ENCODE assay signal across 20 cellular contexts in the genomic region with DNA sequence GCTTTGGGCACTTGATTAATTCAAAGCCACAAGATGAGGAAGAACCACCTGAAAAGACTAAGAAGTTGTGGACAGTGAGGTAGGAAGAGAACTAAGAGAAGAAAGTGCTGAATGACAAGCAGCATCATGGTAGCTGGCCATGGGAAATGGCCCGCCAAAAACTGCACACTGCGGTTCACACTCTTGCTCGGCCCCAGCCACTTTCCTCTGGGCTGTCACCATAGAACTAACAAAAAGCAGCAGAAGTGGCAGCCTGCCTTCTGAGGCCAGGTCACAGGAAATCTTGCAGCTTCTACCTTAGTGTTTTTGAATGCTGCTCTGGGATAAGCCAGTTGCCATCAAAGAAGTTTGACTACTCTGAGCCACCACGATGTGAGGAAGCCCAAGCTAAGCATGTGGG. TPM values are rescaled to one million over a fixed set of nuclear protein-coding genes. Genes with fewer than 3 reads are reported as not detected.
A peak's percentile ranks its signal among the peaks of the same experiment; 100 is the strongest.
DNase-seq lines count a peak whose midpoint lies in the region; ATAC-seq, FAIRE-seq and TF ChIP-seq lines count a peak whose summit lies in the region.
"Had no signal": no experiment of that assay in that cellular context is flagged by ENCODE, and none has a peak within 500 bp of the region (broad histone marks: within the 10 kb centered on the region; RNA-seq: fewer than 3 reads in every experiment).

No MANE protein-coding gene starts in this region.

- H3K9me3 Mint-ChIP-seq in natural killer cell = no peaks in the 10 kb centered on the region
- H3K9me3 Mint-ChIP-seq in CD8-positive, alpha-beta T cell = no peaks in the 10 kb centered on the region

- H3K27me3 ChIP-seq in HepG2 (ENCODE audit: control insufficient read depth in 1 of 2, insufficient read depth in 2 of 2, low read length in 2 of 2) (peaks cover 2 to 50% of the 10 kb centered on the region in 2 experiments; a peak in 4 of 5 replicates), right lobe of liver (no peaks in the 10 kb centered on the region), iPS DF 6.9 (ENCODE audit: control insufficient read depth, insufficient read depth, low read length) (peaks cover 2% of the 10 kb centered on the region; the same call in 1 of the 2 replicates), upper lobe of left lung (no peaks in the 10 kb centered on the region), body of pancreas (peaks cover 0 to 3% of the 10 kb centered on the region in 2 donors)
- no peaks in the 10 kb centered on the region for H3K27me3 ChIP-seq in CD8-positive, alpha-beta T cell (ENCODE audit: insufficient read depth, low read length)

- H3K36me3 ChIP-seq in HepG2 (replicated peaks in 1 of 2; ENCODE audit: control insufficient read depth in 1 of 2, insufficient read depth in 2 of 2, low read length in 2 of 2) (no peaks in the 10 kb centered on the region), right lobe of liver (no peaks in the 10 kb centered on the region), iPS DF 6.9 (ENCODE audit: control insufficient read depth, insufficient read depth, low read length) (no peaks in the 10 kb centered on the region), upper lobe of left lung (no peaks in the 10 kb centered on the region), body of pancreas (replicated peaks in 1 of 2; ENCODE audit: insufficient read depth in 1 of 2, low read depth in 2 of 2) (no peaks in the 10 kb centered on the region)
- H3K36me3 ChIP-seq in CD8-positive, alpha-beta T cell (ENCODE audit: insufficient read depth, low read length) = no peaks in the 10 kb centered on the region

- TF ChIP-seq RAD21 in HepG2 (CRISPR knock-in tag; IDR thresholded peaks at IDR 0.05) = no peak

- BruUV-seq in HepG2 (replicated peaks; lab: Mats Ljungman, UMichigan) = no TSS peak

- 58% methylated on average over 4 of the region's 4 CpGs for WGBS in HepG2 (ENCODE audit: low lambda C conversion rate)
- 80% methylated on average over 4 of the region's 4 CpGs for WGBS in right lobe of liver (ENCODE audit: insufficient coverage, low coverage, low lambda C conversion rate, missing lambda C conversion rate)
- WGBS in iPS DF 6.9 (ENCODE audit: insufficient coverage, insufficient read length) = no CpG with 5 or more reads among the region's 4 CpGs
- 84 to 90% methylated on average over 4 of the region's 4 CpGs for WGBS in upper lobe of left lung, 2 donors
- 82 to 86% methylated on average over 4 of the region's 4 CpGs for WGBS in body of pancreas, 2 donors

- H3K4me1 Mint-ChIP-seq in natural killer cell = peaks cover 7 to 9% of the 10 kb centered on the region in 2 donors
- no peaks in the 10 kb centered on the region for H3K4me1 Mint-ChIP-seq in CD8-positive, alpha-beta T cell (ENCODE audit: low read depth)
- H3K4me1 Mint-ChIP-seq: CD4-positive, alpha-beta memory T cell; GM23338 had no signal

- ATAC-seq in HepG2 (peak; percentile 16; the same call in 2 of the 3 replicates), right lobe of liver (no peak), natural killer cell (peak; percentile 57 to 86 (median 64)), upper lobe of left lung (ENCODE audit: low FRiP score in 2 of 2) (no peak), body of pancreas (no peak)
- ATAC-seq in CD8-positive, alpha-beta T cell = no peak
- ATAC-seq: GM23338, HCT116 had no signal

- H3K27me3 Mint-ChIP-seq in natural killer cell (ENCODE audit: low read depth in 2 of 2) = peaks cover 10 to 11% of the 10 kb centered on the region in 2 donors
- H3K27me3 Mint-ChIP-seq in CD8-positive, alpha-beta T cell (ENCODE audit: low read depth) = peaks cover 11% of the 10 kb centered on the region

- TF ChIP-seq EP300 in HepG2 (IDR thresholded peaks at IDR 0.05; ENCODE audit: low read depth in 2 of 2, low read length in 2 of 2) = no peak
- TF ChIP-seq EP300 in HepG2 (CRISPR knock-in tag; IDR thresholded peaks at IDR 0.05; ENCODE audit: borderline replicate concordance) = no peak
- no peak for TF ChIP-seq EP300 in upper lobe of left lung (IDR thresholded peaks at IDR 0.05)

- no peak for DNase-seq in HepG2 (ENCODE audit: low spot score)
- DNase-seq in right lobe of liver = no peak
- no peak for DNase-seq in iPS DF 6.9 (ENCODE audit: low read depth, low spot score)
- no peak for DNase-seq in natural killer cell
- no peak for DNase-seq in upper lobe of left lung
- DNase-seq in NCI-H2081 (lab: John Stamatoyannopoulos, UW) = no peak
- DNase-seq in CD8-positive, alpha-beta T cell = no peak
- DNase-seq in body of pancreas = no peak
- DNase-seq: AML-193; Calu3; CD4-positive, alpha-beta memory T cell; DMS79 treated with DMSO at 0.1 percent for 48 hours; GF-D8; H7; HFFc6 had no signal

- no peak overlapping the region for H2AFZ ChIP-seq in HepG2 (ENCODE audit: low read length)
- H2AFZ ChIP-seq: GM23338 had no signal

- TF ChIP-seq POLR2A in HepG2 (IDR thresholded peaks at IDR 0.05; ENCODE audit: insufficient read depth in 1 of 2, low read depth in 2 of 2, low read length in 2 of 2) (no peak), right lobe of liver (IDR thresholded peaks at IDR 0.05) (no peak), upper lobe of left lung (IDR thresholded peaks at IDR 0.05) (no peak), body of pancreas (IDR thresholded peaks at IDR 0.05) (no peak)

- H3K79me2 ChIP-seq in HepG2 (ENCODE audit: insufficient read depth, low read length) = no peaks in the 10 kb centered on the region

- H3K36me3 Mint-ChIP-seq in natural killer cell = no peaks in the 10 kb centered on the region
- no peaks in the 10 kb centered on the region for H3K36me3 Mint-ChIP-seq in CD8-positive, alpha-beta T cell
- H3K36me3 Mint-ChIP-seq: CD14-positive monocyte had no signal

- no peak overlapping the region for H3K4me3 ChIP-seq in HepG2 (replicated peaks in 1 of 3; ENCODE audit: insufficient read depth in 1 of 3, low read depth in 2 of 3, low read length in 3 of 3)
- no peak overlapping the region for H3K4me3 ChIP-seq in right lobe of liver
- peak overlapping the region; percentile 10; the same call in 1 of the 2 replicates for H3K4me3 ChIP-seq in iPS DF 6.9 (ENCODE audit: low read length)
- no peak overlapping the region for H3K4me3 ChIP-seq in upper lobe of left lung
- no peak overlapping the region for H3K4me3 ChIP-seq in CD8-positive, alpha-beta T cell (ENCODE audit: low read depth, low read length)
- no peak overlapping the region for H3K4me3 ChIP-seq in body of pancreas
- H3K4me3 ChIP-seq: A549, GM23338 had no signal

- H3K9me3 ChIP-seq in HepG2 (ENCODE audit: low read length) = 0 out of 2 replicates have a peak, but pooled peaks cover 7% of the 10 kb centered on the region
- H3K9me3 ChIP-seq in right lobe of liver = no peaks in the 10 kb centered on the region
- H3K9me3 ChIP-seq in iPS DF 6.9 (ENCODE audit: control insufficient read depth, insufficient read depth, low read length) = no peaks in the 10 kb centered on the region
- no peaks in the 10 kb centered on the region for H3K9me3 ChIP-seq in upper lobe of left lung
- no peaks in the 10 kb centered on the region for H3K9me3 ChIP-seq in CD8-positive, alpha-beta T cell (ENCODE audit: low read length)
- H3K9me3 ChIP-seq in body of pancreas = no peaks in the 10 kb centered on the region

- H3K4me2 ChIP-seq in HepG2 (ENCODE audit: low read depth, low read length) = no peak overlapping the region
- H3K4me2 ChIP-seq: A549, GM23338 had no signal

- TF ChIP-seq CTCF in HepG2 (CRISPR knock-in tag; IDR thresholded peaks at IDR 0.05) (no peak), right lobe of liver (IDR thresholded peaks at IDR 0.05) (no peak), natural killer cell (IDR thresholded peaks at IDR 0.05) (no peak), upper lobe of left lung (IDR thresholded peaks at IDR 0.05) (no peak), body of pancreas (IDR thresholded peaks at IDR 0.05) (no peak)
- no peak for TF ChIP-seq CTCF in CD8-positive, alpha-beta T cell (IDR thresholded peaks at IDR 0.05)

- no peaks in the 10 kb centered on the region; the same call in 1 of the 2 replicates for H4K20me1 ChIP-seq in HepG2 (ENCODE audit: insufficient read depth, low read length)

- H3K27ac ChIP-seq in HepG2 (ENCODE audit: extremely low read length, insufficient read depth, low read length) (no peak overlapping the region), right lobe of liver (no peak overlapping the region), iPS DF 6.9 (ENCODE audit: low read length) (no peak overlapping the region), upper lobe of left lung (no peak overlapping the region), body of pancreas (no peak overlapping the region)
- H3K27ac ChIP-seq in CD8-positive, alpha-beta T cell (ENCODE audit: low read depth, low read length) = no peak overlapping the region
- H3K27ac ChIP-seq: 22Rv1, A549 had no signal

- in situ Hi-C loops in HepG2 (cut with HindIII; ENCODE audit: extremely low pct_ligation_motif_present, low pct_unique_long_range_greater_than_20kb) = no loop called here

- no peak for FAIRE-seq in HepG2 (lab: Jason Lieb, UNC)
- FAIRE-seq: A549 had no signal

- CTCF ChIA-PET in HepG2 (lab: Yijun Ruan, JAX; ENCODE audit: low intra/inter-chr PET ratio, low total read pairs) = no interaction called here
- CTCF ChIA-PET in CD8-positive, alpha-beta T cell (lab: Charles Lee) = no interaction called here

- POLR2A ChIA-PET in HepG2 (lab: Yijun Ruan, JAX) = no interaction called here
- POLR2A ChIA-PET in CD8-positive, alpha-beta T cell (lab: Charles Lee) = no interaction called here

- H3K4me3 Mint-ChIP-seq in natural killer cell = no peak overlapping the region
- H3K4me3 Mint-ChIP-seq in CD8-positive, alpha-beta T cell = no peak overlapping the region
- H3K4me3 Mint-ChIP-seq: CD14-positive monocyte; CD4-positive, alpha-beta memory T cell; GM23338; HFFc6 had no signal

- intact Hi-C loops in HepG2 (cut with micrococcal nuclease; ENCODE audit: unreplicated experiment) (no loop called here), right lobe of liver (cut with DNase I) (no loop called here), natural killer cell (cut with micrococcal nuclease) (no loop called here), body of pancreas (cut with DNase I) (no loop called here)
- intact Hi-C loops in CD8-positive, alpha-beta T cell (cut with DNase I, micrococcal nuclease) = no loop called here

- H3K9ac ChIP-seq in HepG2 (ENCODE audit: insufficient read depth, low read depth, low read length) = no peak overlapping the region

- H3K27ac Mint-ChIP-seq in natural killer cell = no peak overlapping the region
- no peak overlapping the region for H3K27ac Mint-ChIP-seq in CD8-positive, alpha-beta T cell
- H3K27ac Mint-ChIP-seq: GM23338, HFFc6 had no signal

- no peaks in the 10 kb centered on the region for H3K4me1 ChIP-seq in HepG2 (ENCODE audit: insufficient read depth, low read length)
- no peaks in the 10 kb centered on the region for H3K4me1 ChIP-seq in right lobe of liver
- H3K4me1 ChIP-seq in iPS DF 6.9 (ENCODE audit: control insufficient read depth, insufficient read depth, low read length) = no peaks in the 10 kb centered on the region
- H3K4me1 ChIP-seq in upper lobe of left lung = no peaks in the 10 kb centered on the region
- H3K4me1 ChIP-seq in CD8-positive, alpha-beta T cell (ENCODE audit: insufficient read depth, low read length) = no peaks in the 10 kb centered on the region
- no peaks in the 10 kb centered on the region for H3K4me1 ChIP-seq in body of pancreas
- H3K4me1 ChIP-seq: A549 had no signal

RNA-seq across cellular contexts. Expression of gene ZNFX1, which starts 34.8 kb away (rescaled TPM):
- 11.1 and 15.9 TPM in 2 replicates for total RNA-seq in HepG2 (2016; rRNA removed; fragmentation: Illumina TruSeq; extraction: Trizol)
- 6.3 and 6.5 TPM in 2 replicates for total RNA-seq in HepG2 (2016; cell fraction: cytosol; rRNA removed; fragmentation: Illumina TruSeq; extraction: Trizol; ENCODE audit: low read depth)
- total RNA-seq in HepG2 (2016; cell fraction: insoluble cytoplasmic fraction; rRNA removed; fragmentation: Illumina TruSeq; extraction: Trizol) = 11.0 and 12.7 TPM in 2 replicates
- total RNA-seq in HepG2 (2016; cell fraction: membrane; rRNA removed; fragmentation: Illumina TruSeq; extraction: Trizol) = 9.7 and 10.8 TPM in 2 replicates
- total RNA-seq in HepG2 (2016; cell fraction: nucleus; rRNA removed; fragmentation: Illumina TruSeq; extraction: Trizol) = 14.7 and 16.0 TPM in 2 replicates
- polyA plus RNA-seq in HepG2 (2011; rRNA removed) = 2.9 and 3.5 TPM in 2 replicates
- 2.2 and 3.5 TPM in 2 replicates for polyA plus RNA-seq in HepG2 (2011; cell fraction: cytosol; rRNA removed)
- 4.5 and 5.9 TPM in 2 replicates for polyA plus RNA-seq in HepG2 (2011; cell fraction: nucleus; rRNA removed)
- 5.3 and 8.2 TPM in 2 replicates for polyA plus RNA-seq in HepG2 (2012)
- 1.1 and 1.4 TPM in 2 replicates for polyA plus RNA-seq in HepG2 (2016; cell fraction: cytosol; fragmentation: Illumina TruSeq; extraction: Trizol; ENCODE audit: low read depth)
- 5.1 and 6.1 TPM in 2 replicates for polyA plus RNA-seq in HepG2 (2016; cell fraction: insoluble cytoplasmic fraction; fragmentation: Illumina TruSeq; extraction: Trizol; ENCODE audit: low read depth)
- 2.2 TPM in 2 replicates for polyA plus RNA-seq in HepG2 (2016; cell fraction: membrane; fragmentation: Illumina TruSeq; extraction: Trizol; ENCODE audit: low read depth)
- 16.4 and 18.7 TPM in 2 replicates for polyA plus RNA-seq in HepG2 (2016; cell fraction: nucleus; fragmentation: Illumina TruSeq; extraction: Trizol; ENCODE audit: insufficient read depth, low read depth)
- polyA minus RNA-seq in HepG2 (2011; rRNA and poly(A)+ RNA removed; ENCODE audit: low replicate concordance) = 10.7 and 26.2 TPM in 2 replicates
- polyA minus RNA-seq in HepG2 (2011; cell fraction: cytosol; rRNA and poly(A)+ RNA removed) = 5.7 and 8.7 TPM in 2 replicates
- polyA minus RNA-seq in HepG2 (2011; cell fraction: nucleus; rRNA and poly(A)+ RNA removed) = 17.6 and 27.1 TPM in 2 replicates
- total RNA-seq in right lobe of liver = 10 to 100 TPM in 5 of 6 experiments, 1 to 10 TPM in 1; 9.3 to 17.5 (median 13.9) TPM
- 10 to 100 TPM; 55.8 to 58.5 (median 57.8) TPM for total RNA-seq in natural killer cell
- total RNA-seq in upper lobe of left lung = 10 to 100 TPM; 39.3 to 64.6 (median 42.4) TPM
- total RNA-seq in CD8-positive, alpha-beta T cell = 10 to 100 TPM; 53.8 to 55.0 TPM
- 10 to 100 TPM in 1 of 2 donors, 1 to 10 TPM in 1; 7.3 to 17.4 TPM for total RNA-seq in body of pancreas

Comparison
In these comparisons a context has a peak if more than half of its experiments do, and no peak if none do; other contexts are left out.
1. ATAC-seq: peak in HepG2 (single experiment) and natural killer cell (3 of 3); none in right lobe of liver (0 of 4), upper lobe of left lung (0 of 2), CD8-positive, alpha-beta T cell (single experiment) and body of pancreas (single experiment).